In genomic region chr3:11638669-11639402, GRCh38 we compare ENCODE assay signal across 9 cellular contexts. TPM values are rescaled to one million over a fixed set of nuclear protein-coding genes. Genes with fewer than 3 reads are reported as not detected.
A peak's percentile ranks its signal among the peaks of the same experiment; 100 is the strongest.
DNase-seq lines count a peak whose midpoint lies in the region; ATAC-seq and TF ChIP-seq lines count a peak whose summit lies in the region.
"Had no signal": no experiment of that assay in that cellular context is flagged by ENCODE, and none has a peak within 500 bp of the region (broad histone marks: within the 10 kb centered on the region; RNA-seq: fewer than 3 reads in every experiment).

No MANE protein-coding gene starts in this region.

- H3K27me3 ChIP-seq in IMR-90 (ENCODE audit: control insufficient read depth, insufficient read depth, low read length), result no peaks in the 10 kb centered on the region
- no peaks in the 10 kb centered on the region for H3K27me3 ChIP-seq in left ventricle myocardium inferior (ENCODE audit: low read depth)
- no peaks in the 10 kb centered on the region for H3K27me3 ChIP-seq in skeletal muscle satellite cell (ENCODE audit: control insufficient read depth, insufficient read depth, low read length)

- TF ChIP-seq CTCF in IMR-90 (conservative IDR thresholded peaks at IDR 0.05; ENCODE audit: low read depth, low read length), result no peak
- TF ChIP-seq CTCF in left ventricle myocardium inferior (IDR thresholded peaks at IDR 0.05; ENCODE audit: borderline replicate concordance), result no peak

- H3K9me3 Mint-ChIP-seq in activated T-helper 2 cell treated with anti-CD3 and anti-CD28 coated beads, Interferon-gamma antibody, Interleukin-2, Interleukin-4, amounts not matched to agents 10 μg/mL and 5 μg/mL and 100 μg/mL, durations not matched to agents 14 hours and 24 hours and 36 hours, result no peaks in the 10 kb centered on the region

- H3K9ac ChIP-seq in IMR-90 (ENCODE audit: low read depth, low read length), result peak overlapping the region; percentile 83
- peak overlapping the region; percentile 96 for H3K9ac ChIP-seq in skeletal muscle satellite cell (ENCODE audit: low read depth, low read length)

- H3K4me3 ChIP-seq in IMR-90 (ENCODE audit: insufficient read depth, low read depth, low read length) (no peak overlapping the region), left ventricle myocardium inferior (peak overlapping the region; percentile 79), skeletal muscle satellite cell (ENCODE audit: low read length) (peak overlapping the region; percentile 58)
- H3K4me3 ChIP-seq: K562 had no signal

- H2BK15ac ChIP-seq in IMR-90 (ENCODE audit: low read depth, low read length), result peak overlapping the region; percentile 9; the same call in 1 of the 3 replicates

- peaks cover 37% of the 10 kb centered on the region for H3K4me1 ChIP-seq in IMR-90 (ENCODE audit: control insufficient read depth, insufficient read depth, low read length)
- H3K4me1 ChIP-seq in left ventricle myocardium inferior, result peaks cover 94% of the 10 kb centered on the region
- H3K4me1 ChIP-seq in skeletal muscle satellite cell (ENCODE audit: control insufficient read depth, insufficient read depth, low read length), result peaks cover 67% of the 10 kb centered on the region

- TF ChIP-seq RAD21 in IMR-90 (IDR thresholded peaks at IDR 0.05; ENCODE audit: low read length), result no peak

- H2BK120ac ChIP-seq in IMR-90 (ENCODE audit: low read depth, low read length), result peak overlapping the region; percentile 80

- POLR2A ChIA-PET in IMR-90 (lab: Charles Lee; ENCODE audit: unreplicated experiment), result interaction anchor here (0.6 to 1.2 kb wide), 2 partner anchors 27 to 32 kb away, joined by 3 to 4 read pairs; no protein-coding TSS in a partner anchor

- peak overlapping the region; percentile 71 for H3K14ac ChIP-seq in IMR-90 (replicated peaks; ENCODE audit: low read depth, low read length)

- CTCF ChIA-PET in IMR-90 (lab: Yijun Ruan, JAX), result interaction anchor here (1.2 to 1.4 kb wide), 2 partner anchors 13 kb away, joined by 3 to 4 read pairs; no protein-coding TSS in a partner anchor

- H4K20me1 ChIP-seq in IMR-90 (ENCODE audit: insufficient read depth, low read length), result peaks cover 58% of the 10 kb centered on the region

- no peaks in the 10 kb centered on the region for H3K27me3 Mint-ChIP-seq in activated T-helper 2 cell treated with anti-CD3 and anti-CD28 coated beads, Interferon-gamma antibody, Interleukin-2, Interleukin-4, amounts not matched to agents 10 μg/mL and 5 μg/mL and 100 μg/mL, durations not matched to agents 14 hours and 24 hours and 36 hours (ENCODE audit: low read depth)

- H3K4me3 Mint-ChIP-seq in activated T-helper 2 cell treated with anti-CD3 and anti-CD28 coated beads, Interferon-gamma antibody, Interleukin-2, Interleukin-4, amounts not matched to agents 10 μg/mL and 5 μg/mL and 100 μg/mL, durations not matched to agents 14 hours and 24 hours and 36 hours (ENCODE audit: low read depth), result peak overlapping the region; percentile 31

- intact Hi-C loops in IMR-90 (cut with micrococcal nuclease) (no loop called here), left ventricle myocardium inferior (cut with micrococcal nuclease) (no loop called here)
- intact Hi-C loops in activated T-helper 2 cell treated with anti-CD3 and anti-CD28 coated beads, Interferon-gamma antibody, Interleukin-2, Interleukin-4, amounts not matched to agents 10 μg/mL and 5 μg/mL and 100 μg/mL, durations not matched to agents 14 hours and 24 hours and 36 hours (cut with micrococcal nuclease), result no loop called here

- H3K4ac ChIP-seq in IMR-90 (ENCODE audit: low read depth, low read length), result peak overlapping the region; percentile 70

- no peak for TF ChIP-seq POLR2A in IMR-90 (IDR thresholded peaks at IDR 0.05; ENCODE audit: low read depth, low read length)

- H3K27ac Mint-ChIP-seq in activated T-helper 2 cell treated with anti-CD3 and anti-CD28 coated beads, Interferon-gamma antibody, Interleukin-2, Interleukin-4, amounts not matched to agents 10 μg/mL and 5 μg/mL and 100 μg/mL, durations not matched to agents 14 hours and 24 hours and 36 hours, result no peak overlapping the region

- DNase-seq in IMR-90, result no peak
- DNase-seq in activated T-helper 2 cell treated with anti-CD3 and anti-CD28 coated beads, Interferon-gamma antibody, Interleukin-2, Interleukin-4, amounts not matched to agents 10 μg/mL and 5 μg/mL and 100 μg/mL, durations not matched to agents 14 hours and 24 hours and 36 hours (ENCODE audit: low spot score), result no peak
- DNase-seq in left ventricle myocardium inferior, result no peak
- DNase-seq in EL, result no peak
- no peak for DNase-seq in activated CD8-positive, alpha-beta memory T cell treated with anti-CD3 and anti-CD28 coated beads for 24 hours
- no peak for DNase-seq in NCI-H1092 treated with DMSO at 0.1 percent for 48 hours (lab: John Stamatoyannopoulos, UW)
- DNase-seq in HT-29 (ENCODE audit: low spot score), result no peak

- peaks cover 56% of the 10 kb centered on the region for H3K36me3 Mint-ChIP-seq in activated T-helper 2 cell treated with anti-CD3 and anti-CD28 coated beads, Interferon-gamma antibody, Interleukin-2, Interleukin-4, amounts not matched to agents 10 μg/mL and 5 μg/mL and 100 μg/mL, durations not matched to agents 14 hours and 24 hours and 36 hours (ENCODE audit: low read depth)

- H3K18ac ChIP-seq in IMR-90 (ENCODE audit: low read depth, low read length), result peak overlapping the region; percentile 85

- peaks cover 21% of the 10 kb centered on the region for H3K9me1 ChIP-seq in IMR-90 (ENCODE audit: insufficient read depth, low read length)

- dilution Hi-C loops in IMR-90 (cut with HindIII; ENCODE audit: low sequenced_read_pairs, unreplicated experiment), result no loop called here

- H3K79me1 ChIP-seq in IMR-90 (ENCODE audit: low read depth in 1 of 2, low read length in 2 of 2), result peaks cover 7 to 47% of the 10 kb centered on the region in 2 experiments; a peak in 3 of 4 replicates

- H3K4me2 ChIP-seq in IMR-90 (ENCODE audit: low read depth, low read length), result peak overlapping the region; percentile 99
- peak overlapping the region; percentile 86 for H3K4me2 ChIP-seq in skeletal muscle satellite cell (ENCODE audit: low read length)

- peak overlapping the region; percentile 30 for H4K5ac ChIP-seq in IMR-90 (ENCODE audit: low read depth, low read length)

- peak overlapping the region; percentile 38 for H2AK9ac ChIP-seq in IMR-90 (replicated peaks; ENCODE audit: low read depth, low read length, poor library complexity)

- H3K56ac ChIP-seq in IMR-90 (ENCODE audit: extremely low read depth, insufficient read depth, low read length), result 0 out of 2 replicates have a peak overlapping the region, but pooled peaks have one; percentile 71

- in situ Hi-C loops in IMR-90 (cut with MboI; ENCODE audit: low sequenced_read_pairs), result loop anchor here (5.0 kb wide), 1 partner anchor 37 kb away; no protein-coding TSS in a partner anchor

- BruUV-seq in IMR-90 (replicated peaks; lab: Mats Ljungman, UMichigan), result no TSS peak

- peak overlapping the region; percentile 85 for H3K27ac ChIP-seq in IMR-90 (ENCODE audit: insufficient read depth, low read length)
- peak overlapping the region; percentile 97 for H3K27ac ChIP-seq in left ventricle myocardium inferior (replicated peaks)

- H2BK20ac ChIP-seq in IMR-90 (ENCODE audit: low read depth, low read length), result peak overlapping the region; percentile 12

- H3K36me3 ChIP-seq in IMR-90 (ENCODE audit: control insufficient read depth, insufficient read depth, low read length) (peaks cover 10% of the 10 kb centered on the region), left ventricle myocardium inferior (no peaks in the 10 kb centered on the region), skeletal muscle satellite cell (ENCODE audit: insufficient read depth, low read length) (peaks cover 5% of the 10 kb centered on the region)

- peak overlapping the region; percentile 51 for H2BK5ac ChIP-seq in IMR-90 (ENCODE audit: low read depth, low read length, poor library complexity, severe bottlenecking)

- no peak for ATAC-seq in IMR-90 (ENCODE audit: low read depth)
- ATAC-seq: K562 had no signal

- no peak overlapping the region for H2AFZ ChIP-seq in IMR-90 (replicated peaks; ENCODE audit: low read length, poor library complexity)

- no peaks in the 10 kb centered on the region for H3K9me3 ChIP-seq in IMR-90 (ENCODE audit: control insufficient read depth, insufficient read depth, low read length)
- H3K9me3 ChIP-seq in left ventricle myocardium inferior (replicated peaks), result no peaks in the 10 kb centered on the region
- H3K9me3 ChIP-seq in skeletal muscle satellite cell (replicated peaks; ENCODE audit: low read length), result no peaks in the 10 kb centered on the region

- H3K4me1 Mint-ChIP-seq in activated T-helper 2 cell treated with anti-CD3 and anti-CD28 coated beads, Interferon-gamma antibody, Interleukin-2, Interleukin-4, amounts not matched to agents 10 μg/mL and 5 μg/mL and 100 μg/mL, durations not matched to agents 14 hours and 24 hours and 36 hours (ENCODE audit: low read depth), result peaks cover 69% of the 10 kb centered on the region

- H4K91ac ChIP-seq in IMR-90 (ENCODE audit: insufficient read depth, low read depth, low read length), result peak overlapping the region; percentile 25; the same call in 1 of the 2 replicates

- 90% methylated on average over 2 of the region's 18 CpGs; no CpG with 5 or more reads in 1 of the 2 experiments for WGBS in IMR-90 (ENCODE audit: extremely low coverage in 2 of 2, insufficient read length in 1 of 2), 2 experiments

- H2AK5ac ChIP-seq in IMR-90 (ENCODE audit: low read depth, low read length), result peak overlapping the region; percentile 65; the same call in 1 of the 2 replicates

- peak overlapping the region; percentile 36 to 58; a peak in 3 of 4 replicates for H4K8ac ChIP-seq in IMR-90 (ENCODE audit: low read depth in 2 of 2, low read length in 2 of 2)

- peak overlapping the region; percentile 90 for H3K23ac ChIP-seq in IMR-90 (ENCODE audit: low read depth, low read length)

TF ChIP-seq in IMR-90, 13 proteins besides CTCF, POLR2A, EP300 and RAD21 (continues in another document):
- TF ChIP-seq RFX5 (IDR thresholded peaks at IDR 0.05; ENCODE audit: low read depth, low read length) (no peak), MAFK (IDR thresholded peaks at IDR 0.05; ENCODE audit: low read depth, low read length) (no peak), FOS (IDR thresholded peaks at IDR 0.05; ENCODE audit: low read depth, low read length) (no peak), CEBPB (IDR thresholded peaks at IDR 0.05; ENCODE audit: low read depth, low read length) (no peak), BHLHE40 (IDR thresholded peaks at IDR 0.05; ENCODE audit: low read depth, low read length) (no peak), MXI1 (IDR thresholded peaks at IDR 0.05; ENCODE audit: borderline replicate concordance, low read depth, low read length) (no peak)

RNA-seq across cellular contexts. Expression of gene VGLL4, which starts 4.9 kb away (rescaled TPM):
- total RNA-seq in IMR-90 (2012; rRNA removed), result 26.2 and 34.2 TPM in 2 replicates
- polyA plus RNA-seq in IMR-90 (2012; rRNA removed), result 35.4 and 45.8 TPM in 2 replicates
- polyA plus RNA-seq in IMR-90 (2012; cell fraction: cytosol; rRNA removed), result 36.0 and 50.5 TPM in 2 replicates
- polyA plus RNA-seq in IMR-90 (2012; cell fraction: nucleus; rRNA removed; ENCODE audit: low replicate concordance), result 72.1 and 93.1 TPM in 2 replicates
- total RNA-seq in activated T-helper 2 cell treated with anti-CD3 and anti-CD28 coated beads, Interferon-gamma antibody, Interleukin-2, Interleukin-4, amounts not matched to agents 10 μg/mL and 5 μg/mL and 100 μg/mL, durations not matched to agents 14 hours and 24 hours and 36 hours, result 66.6 and 69.8 TPM in 2 replicates
- total RNA-seq in left ventricle myocardium inferior, result 29.3 TPM
- 31.9 and 32.8 TPM in 2 replicates for total RNA-seq in skeletal muscle satellite cell (2012; rRNA removed)
- 25.1 and 28.4 TPM in 2 replicates for total RNA-seq in HT-29 (2014; rRNA removed; shearing (Covaris generic))
